10 cellular contexts compared by ENCODE assay signal in the genomic region with DNA sequence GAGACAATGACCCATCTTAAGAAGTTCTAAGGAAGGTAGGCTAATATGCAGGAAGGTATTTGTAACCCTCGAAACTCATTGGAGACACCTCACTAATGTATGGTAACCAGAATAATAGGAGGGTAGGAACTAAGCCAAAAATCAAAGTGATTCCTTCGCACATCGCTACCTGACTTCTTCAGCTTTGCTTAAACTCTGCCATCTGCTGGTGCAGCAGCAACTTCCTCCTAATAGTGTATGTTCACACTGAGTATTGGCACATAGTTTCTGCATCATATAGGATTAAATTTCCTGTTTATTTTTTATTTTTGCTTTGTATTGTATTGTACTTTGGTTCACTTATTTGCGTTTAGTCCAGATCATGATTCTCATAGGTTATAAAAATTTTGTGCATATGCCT.
A peak's percentile ranks its signal among the peaks of the same experiment; 100 is the strongest.
DNase-seq lines count a peak whose midpoint lies in the region; ATAC-seq and TF ChIP-seq lines count a peak whose summit lies in the region.
"Had no signal": no experiment of that assay in that cellular context is flagged by ENCODE, and none has a peak within 500 bp of the region (broad histone marks: within the 10 kb centered on the region; RNA-seq: fewer than 3 reads in every experiment).

No MANE protein-coding gene starts in this region.

- peaks cover 9% of the 10 kb centered on the region for H3K27me3 Mint-ChIP-seq in progenitor cell of endocrine pancreas
- no peaks in the 10 kb centered on the region for H3K27me3 Mint-ChIP-seq in activated CD8-positive, alpha-beta memory T cell treated with anti-CD3 and anti-CD28 coated beads, Interleukin-2, amount 10 ng/mL, durations not matched to agents 7 days and 5 days
- H3K27me3 Mint-ChIP-seq: activated T-helper 17 cell treated with anti-CD3 and anti-CD28 coated beads, Interleukin-2, amount 50 U/mL, for 72 hours had no signal

- no peak for ATAC-seq in activated CD8-positive, alpha-beta memory T cell treated with anti-CD3 and anti-CD28 coated beads, Interleukin-2, amount 10 ng/mL, durations not matched to agents 7 days and 5 days
- no peak for ATAC-seq in GM21381 (IDR thresholded peaks at IDR 0.05; ENCODE audit: unreplicated experiment)
- ATAC-seq: activated T-helper 17 cell treated with anti-CD3 and anti-CD28 coated beads, Interleukin-2, amount 50 U/mL, for 72 hours had no signal

- no peaks in the 10 kb centered on the region for H3K9me3 Mint-ChIP-seq in progenitor cell of endocrine pancreas (ENCODE audit: low read depth)
- peaks cover 2% of the 10 kb centered on the region for H3K9me3 Mint-ChIP-seq in activated CD8-positive, alpha-beta memory T cell treated with anti-CD3 and anti-CD28 coated beads, Interleukin-2, amount 10 ng/mL, durations not matched to agents 7 days and 5 days (ENCODE audit: low read depth)
- H3K9me3 Mint-ChIP-seq: activated T-helper 17 cell treated with anti-CD3 and anti-CD28 coated beads, Interleukin-2, amount 50 U/mL, for 72 hours had no signal

- no peak overlapping the region for H3K4me3 Mint-ChIP-seq in progenitor cell of endocrine pancreas (ENCODE audit: low read depth)
- no peak overlapping the region for H3K4me3 Mint-ChIP-seq in activated CD8-positive, alpha-beta memory T cell treated with anti-CD3 and anti-CD28 coated beads, Interleukin-2, amount 10 ng/mL, durations not matched to agents 7 days and 5 days
- H3K4me3 Mint-ChIP-seq: activated T-helper 17 cell treated with anti-CD3 and anti-CD28 coated beads, Interleukin-2, amount 50 U/mL, for 72 hours had no signal

- peak; percentile 29 for DNase-seq in DMS 273 (lab: John Stamatoyannopoulos, UW; ENCODE audit: unreplicated experiment)
- no peak for DNase-seq in DMS 273 treated with DMSO at 0.1 percent for 48 hours (lab: John Stamatoyannopoulos, UW)
- peak; percentile 22 for DNase-seq in NCI-H460 (ENCODE audit: extremely low read depth, low read depth)
- DNase-seq in cerebellar cortex (ENCODE audit: low spot score): peak; percentile 12
- DNase-seq in progenitor cell of endocrine pancreas (ENCODE audit: low spot score, unreplicated experiment): no peak
- DNase-seq in activated CD8-positive, alpha-beta memory T cell treated with anti-CD3 and anti-CD28 coated beads, Interleukin-2, amount 10 ng/mL, durations not matched to agents 7 days and 5 days: no peak
- no peak for DNase-seq in posterior vena cava (ENCODE audit: low spot score)
- DNase-seq: NCI-H510A treated with DMSO at 0.1 percent for 48 hours had no signal

- no peaks in the 10 kb centered on the region for H3K4me1 Mint-ChIP-seq in progenitor cell of endocrine pancreas (ENCODE audit: low read depth)
- no peaks in the 10 kb centered on the region for H3K4me1 Mint-ChIP-seq in activated CD8-positive, alpha-beta memory T cell treated with anti-CD3 and anti-CD28 coated beads, Interleukin-2, amount 10 ng/mL, durations not matched to agents 7 days and 5 days
- H3K4me1 Mint-ChIP-seq: activated T-helper 17 cell treated with anti-CD3 and anti-CD28 coated beads, Interleukin-2, amount 50 U/mL, for 72 hours had no signal

- CTCF ChIA-PET in activated CD8-positive, alpha-beta memory T cell treated with anti-CD3 and anti-CD28 coated beads, Interleukin-2, amount 10 ng/mL, durations not matched to agents 7 days and 5 days (lab: Charles Lee): no interaction called here

- TF ChIP-seq CTCF in progenitor cell of endocrine pancreas (IDR thresholded peaks at IDR 0.05; ENCODE audit: unreplicated experiment): peak; percentile 61

- intact Hi-C loops in posterior vena cava (cut with DNase I): no loop called here

- no peaks in the 10 kb centered on the region for H3K36me3 Mint-ChIP-seq in progenitor cell of endocrine pancreas (ENCODE audit: insufficient read depth)
- H3K36me3 Mint-ChIP-seq in activated CD8-positive, alpha-beta memory T cell treated with anti-CD3 and anti-CD28 coated beads, Interleukin-2, amount 10 ng/mL, durations not matched to agents 7 days and 5 days: no peaks in the 10 kb centered on the region

- H3K27ac Mint-ChIP-seq in progenitor cell of endocrine pancreas: no peak overlapping the region
- no peak overlapping the region for H3K27ac Mint-ChIP-seq in activated CD8-positive, alpha-beta memory T cell treated with anti-CD3 and anti-CD28 coated beads, Interleukin-2, amount 10 ng/mL, durations not matched to agents 7 days and 5 days
- H3K27ac Mint-ChIP-seq: activated T-helper 17 cell treated with anti-CD3 and anti-CD28 coated beads, Interleukin-2, amount 50 U/mL, for 72 hours had no signal

Comparison
In these comparisons a context has a peak if more than half of its experiments do, and no peak if none do; other contexts are left out.
1. DNase-seq: peak in DMS 273 (single experiment), NCI-H460 (single experiment) and cerebellar cortex (single experiment); none in DMS 273 treated with DMSO at 0.1 percent for 48 hours (single experiment), progenitor cell of endocrine pancreas (single experiment), activated CD8-positive, alpha-beta memory T cell treated with anti-CD3 and anti-CD28 coated beads, Interleukin-2, amount 10 ng/mL, durations not matched to agents 7 days and 5 days (single experiment) and posterior vena cava (single experiment).